ENCODE assay signal across 3 cellular contexts in the genomic region with DNA sequence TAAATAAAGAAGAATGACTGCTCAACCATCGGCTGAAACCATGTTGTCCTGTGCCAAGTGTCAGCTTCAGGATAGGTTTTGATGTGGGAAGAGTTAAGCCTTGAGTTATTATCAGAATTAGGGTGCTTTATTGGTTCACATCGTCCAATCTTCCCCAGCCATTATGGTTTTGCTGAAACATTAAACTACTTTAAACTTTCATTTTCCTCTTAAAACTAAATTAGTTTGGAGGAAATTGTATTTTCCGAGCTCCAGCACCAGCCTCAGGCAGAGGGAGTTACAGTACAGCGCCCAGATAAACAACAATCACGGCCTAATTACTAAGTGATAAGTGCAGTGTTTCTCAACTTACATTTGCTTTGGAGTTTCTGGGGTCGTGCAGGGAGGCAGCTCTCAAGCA.
"Had no signal": no experiment of that assay in that cellular context is flagged by ENCODE, and none has a peak within 500 bp of the region (broad histone marks: within the 10 kb centered on the region; RNA-seq: fewer than 3 reads in every experiment).

No MANE protein-coding gene starts in this region.

- H3K4me3 ChIP-seq: GM12878 had no signal

- DNase-seq: GDM1, GF-D8 had no signal

- ATAC-seq: GM12878 had no signal
